ENCODE assay signal across 30 cellular contexts in genomic region chr6:108521616-108522107, GRCh38.
"Had no signal": no experiment of that assay in that cellular context is flagged by ENCODE, and none has a peak within 500 bp of the region (broad histone marks: within the 10 kb centered on the region; RNA-seq: fewer than 3 reads in every experiment).

No MANE protein-coding gene starts in this region.

- H3K4me3 Mint-ChIP-seq: mesothelial cell of epicardium; naive thymus-derived CD4-positive, alpha-beta T cell; natural killer cell treated with Interleukin-12 subunit alpha and Interleukin-12 subunit beta and Interleukin-15 and Interleukin-18, amount 100 ng/mL, for 72 hours; neural crest cell; stimulated activated effector memory CD8-positive, alpha-beta T cell treated with anti-CD3 and anti-CD28 coated beads, Interleukin-12 subunit alpha, Interleukin-12 subunit beta, amount 100 ng/mL, for 72 hours; stimulated activated naive CD8-positive, alpha-beta T cell treated with anti-CD3 and anti-CD28 coated beads, Interleukin-15, Interleukin-2, amounts not matched to agents 100 ng/mL and 50 ng/mL, for 24 hours had no signal

- H3K36me3 Mint-ChIP-seq: natural killer cell treated with Interleukin-12 subunit alpha and Interleukin-12 subunit beta and Interleukin-15 and Interleukin-18, amount 100 ng/mL, for 72 hours; stimulated activated effector memory CD8-positive, alpha-beta T cell treated with anti-CD3 and anti-CD28 coated beads, Interleukin-12 subunit alpha, Interleukin-12 subunit beta, amount 100 ng/mL, for 72 hours had no signal

- H3K27me3 Mint-ChIP-seq: natural killer cell treated with Interleukin-12 subunit alpha and Interleukin-12 subunit beta and Interleukin-15 and Interleukin-18, amount 100 ng/mL, for 72 hours; stimulated activated naive CD8-positive, alpha-beta T cell treated with anti-CD3 and anti-CD28 coated beads, Interleukin-15, Interleukin-2, amounts not matched to agents 100 ng/mL and 50 ng/mL, for 24 hours had no signal

- H3K9me3 ChIP-seq: left lung, lower lobe of right lung, pancreas, prostate gland, spleen, suprapubic skin, thoracic aorta, tibial artery, upper lobe of right lung had no signal

- H3K4me1 Mint-ChIP-seq: naive thymus-derived CD4-positive, alpha-beta T cell; stimulated activated effector memory CD8-positive, alpha-beta T cell treated with anti-CD3 and anti-CD28 coated beads, Interleukin-12 subunit alpha, Interleukin-12 subunit beta, amount 100 ng/mL, for 72 hours had no signal

- H3K36me3 ChIP-seq: pancreas, prostate gland, thoracic aorta, upper lobe of right lung had no signal

- DNase-seq: hippocampal formation; kidney; left colon; left lung; lower lobe of right lung; mammary epithelial cell; mesenchymal stem cell; naive thymus-derived CD4-positive, alpha-beta T cell; nucleus accumbens; pancreas; posterior cingulate gyrus; retina; right cardiac atrium; small intestine; spleen; stimulated activated CD4-positive, alpha-beta T cell treated with anti-CD3 and anti-CD28 coated beads, Interleukin-4, amount 100 ng/mL, for 24 hours; stimulated activated naive CD4-positive, alpha-beta T cell; tibial artery; trophoblast cell; upper lobe of right lung had no signal

- H3K27ac ChIP-seq: left lung, lower lobe of right lung, pancreas, prostate gland, spleen, suprapubic skin, thoracic aorta, tibial artery, upper lobe of right lung had no signal

- ATAC-seq: left colon; left lung; lower lobe of right lung; naive thymus-derived CD4-positive, alpha-beta T cell; natural killer cell treated with Interleukin-12 subunit alpha and Interleukin-12 subunit beta and Interleukin-15 and Interleukin-18, amount 100 ng/mL, for 72 hours; pancreas; right cardiac atrium; sciatic nerve; stimulated activated effector memory CD8-positive, alpha-beta T cell treated with anti-CD3 and anti-CD28 coated beads, Interleukin-12 subunit alpha, Interleukin-12 subunit beta, amount 100 ng/mL, for 72 hours; upper lobe of right lung had no signal

- H3K27ac Mint-ChIP-seq: mesothelial cell of epicardium; naive thymus-derived CD4-positive, alpha-beta T cell; natural killer cell treated with Interleukin-12 subunit alpha and Interleukin-12 subunit beta and Interleukin-15 and Interleukin-18, amount 100 ng/mL, for 72 hours; stimulated activated effector memory CD8-positive, alpha-beta T cell treated with anti-CD3 and anti-CD28 coated beads, Interleukin-12 subunit alpha, Interleukin-12 subunit beta, amount 100 ng/mL, for 72 hours; stimulated activated naive CD8-positive, alpha-beta T cell treated with anti-CD3 and anti-CD28 coated beads, Interleukin-15, Interleukin-2, amounts not matched to agents 100 ng/mL and 50 ng/mL, for 24 hours had no signal

- H3K9me3 Mint-ChIP-seq: mesothelial cell of epicardium; naive thymus-derived CD4-positive, alpha-beta T cell; natural killer cell treated with Interleukin-12 subunit alpha and Interleukin-12 subunit beta and Interleukin-15 and Interleukin-18, amount 100 ng/mL, for 72 hours; neural crest cell; stimulated activated effector memory CD8-positive, alpha-beta T cell treated with anti-CD3 and anti-CD28 coated beads, Interleukin-12 subunit alpha, Interleukin-12 subunit beta, amount 100 ng/mL, for 72 hours; stimulated activated naive CD8-positive, alpha-beta T cell treated with anti-CD3 and anti-CD28 coated beads, Interleukin-15, Interleukin-2, amounts not matched to agents 100 ng/mL and 50 ng/mL, for 24 hours had no signal

- H3K4me3 ChIP-seq: left lung, lower lobe of right lung, pancreas, prostate gland, spleen, suprapubic skin, thoracic aorta, tibial artery, upper lobe of right lung had no signal

- H3K4me1 ChIP-seq: left lung, lower lobe of right lung, pancreas, prostate gland, spleen, suprapubic skin, tibial artery, upper lobe of right lung had no signal

- FAIRE-seq: kidney, pancreas, small intestine, urothelium cell line had no signal

- H3K27me3 ChIP-seq: left lung, pancreas, spleen, suprapubic skin, tibial artery, upper lobe of right lung had no signal
